1 cellular context compared by ENCODE assay signal in the genomic region with DNA sequence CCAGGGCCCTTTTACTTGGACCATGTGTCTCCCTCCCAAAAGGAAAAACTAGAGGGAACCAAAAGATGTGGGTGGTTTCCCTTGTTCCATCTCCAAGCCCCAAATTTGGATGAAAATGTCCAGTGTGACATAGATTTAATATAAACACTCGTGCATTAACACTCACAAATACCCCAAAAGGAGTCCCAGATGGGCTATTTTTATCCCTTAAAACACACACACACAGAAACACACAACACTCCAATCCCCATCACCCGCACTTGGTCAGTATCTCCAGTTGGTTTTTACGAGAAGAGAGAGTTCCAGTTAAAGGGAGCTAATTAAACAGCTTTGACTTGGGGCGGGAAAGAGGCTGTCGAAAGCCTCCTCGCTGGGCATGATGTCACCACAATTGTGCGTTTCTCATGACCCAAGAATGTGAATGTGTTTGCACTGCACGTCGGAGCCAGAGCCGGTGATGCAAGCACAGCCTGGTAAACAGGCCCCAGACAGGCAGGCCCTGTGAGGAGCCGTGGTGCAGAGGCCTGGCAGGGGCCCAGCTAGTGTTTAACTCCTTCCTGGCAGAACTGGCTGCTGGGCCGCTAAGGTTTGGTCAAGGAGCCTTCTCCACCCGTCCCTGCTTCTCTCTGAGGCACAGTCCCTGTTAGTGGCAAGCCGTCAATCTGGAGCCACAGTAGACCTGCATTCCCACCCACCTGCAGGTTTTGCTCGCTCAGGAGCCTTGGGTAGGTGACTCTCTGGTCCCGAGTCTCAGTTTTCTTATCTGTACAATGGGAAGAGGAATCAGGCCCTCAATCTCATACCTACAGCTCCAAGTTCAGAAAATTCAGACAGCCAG.
TF ChIP-seq lines count a peak whose summit lies in the region.

No MANE protein-coding gene starts in this region.

TF ChIP-seq in HEK293, 187 proteins besides CTCF, POLR2A, EP300 and RAD21 (continued from another document and continues in another):
- TF ChIP-seq ZBTB11 (tag by site-specific recombination; conservative IDR thresholded peaks at IDR 0.05; ENCODE audit: low read depth) = no peak
- TF ChIP-seq, protein P1, sequence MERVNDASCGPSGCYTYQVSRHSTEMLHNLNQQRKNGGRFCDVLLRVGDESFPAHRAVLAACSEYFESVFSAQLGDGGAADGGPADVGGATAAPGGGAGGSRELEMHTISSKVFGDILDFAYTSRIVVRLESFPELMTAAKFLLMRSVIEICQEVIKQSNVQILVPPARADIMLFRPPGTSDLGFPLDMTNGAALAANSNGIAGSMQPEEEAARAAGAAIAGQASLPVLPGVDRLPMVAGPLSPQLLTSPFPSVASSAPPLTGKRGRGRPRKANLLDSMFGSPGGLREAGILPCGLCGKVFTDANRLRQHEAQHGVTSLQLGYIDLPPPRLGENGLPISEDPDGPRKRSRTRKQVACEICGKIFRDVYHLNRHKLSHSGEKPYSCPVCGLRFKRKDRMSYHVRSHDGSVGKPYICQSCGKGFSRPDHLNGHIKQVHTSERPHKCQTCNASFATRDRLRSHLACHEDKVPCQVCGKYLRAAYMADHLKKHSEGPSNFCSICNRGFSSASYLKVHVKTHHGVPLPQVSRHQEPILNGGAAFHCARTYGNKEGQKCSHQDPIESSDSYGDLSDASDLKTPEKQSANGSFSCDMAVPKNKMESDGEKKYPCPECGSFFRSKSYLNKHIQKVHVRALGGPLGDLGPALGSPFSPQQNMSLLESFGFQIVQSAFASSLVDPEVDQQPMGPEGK (tag by site-specific recombination; IDR thresholded peaks at IDR 0.05) = peak; percentile 90
- peak; percentile 93 for TF ChIP-seq ZBTB6 (tag by site-specific recombination; IDR thresholded peaks at IDR 0.05)
- no peak for TF ChIP-seq ZNF211 (tag by site-specific recombination; IDR thresholded peaks at IDR 0.05; ENCODE audit: low read depth)
- TF ChIP-seq PRDM10 (tag by site-specific recombination; IDR thresholded peaks at IDR 0.05) = peak; percentile 99
- TF ChIP-seq ZFHX2 (tag by site-specific recombination; conservative IDR thresholded peaks at IDR 0.05) = no peak
- peak; percentile 22; the same call in 1 of the 2 replicates for TF ChIP-seq ZNF449 (tag by site-specific recombination; IDR thresholded peaks at IDR 0.05)
- TF ChIP-seq YY2 (tag by site-specific recombination; IDR thresholded peaks at IDR 0.05) = no peak
- peak; percentile 99 for TF ChIP-seq PRDM4 (tag by site-specific recombination; IDR thresholded peaks at IDR 0.05)
- no peak for TF ChIP-seq ZNF175 (tag by site-specific recombination; IDR thresholded peaks at IDR 0.05)
- TF ChIP-seq, protein P2, sequence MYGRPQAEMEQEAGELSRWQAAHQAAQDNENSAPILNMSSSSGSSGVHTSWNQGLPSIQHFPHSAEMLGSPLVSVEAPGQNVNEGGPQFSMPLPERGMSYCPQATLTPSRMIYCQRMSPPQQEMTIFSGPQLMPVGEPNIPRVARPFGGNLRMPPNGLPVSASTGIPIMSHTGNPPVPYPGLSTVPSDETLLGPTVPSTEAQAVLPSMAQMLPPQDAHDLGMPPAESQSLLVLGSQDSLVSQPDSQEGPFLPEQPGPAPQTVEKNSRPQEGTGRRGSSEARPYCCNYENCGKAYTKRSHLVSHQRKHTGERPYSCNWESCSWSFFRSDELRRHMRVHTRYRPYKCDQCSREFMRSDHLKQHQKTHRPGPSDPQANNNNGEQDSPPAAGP (tag by site-specific recombination; IDR thresholded peaks at IDR 0.05) = peak; percentile 95
- TF ChIP-seq, protein P3, sequence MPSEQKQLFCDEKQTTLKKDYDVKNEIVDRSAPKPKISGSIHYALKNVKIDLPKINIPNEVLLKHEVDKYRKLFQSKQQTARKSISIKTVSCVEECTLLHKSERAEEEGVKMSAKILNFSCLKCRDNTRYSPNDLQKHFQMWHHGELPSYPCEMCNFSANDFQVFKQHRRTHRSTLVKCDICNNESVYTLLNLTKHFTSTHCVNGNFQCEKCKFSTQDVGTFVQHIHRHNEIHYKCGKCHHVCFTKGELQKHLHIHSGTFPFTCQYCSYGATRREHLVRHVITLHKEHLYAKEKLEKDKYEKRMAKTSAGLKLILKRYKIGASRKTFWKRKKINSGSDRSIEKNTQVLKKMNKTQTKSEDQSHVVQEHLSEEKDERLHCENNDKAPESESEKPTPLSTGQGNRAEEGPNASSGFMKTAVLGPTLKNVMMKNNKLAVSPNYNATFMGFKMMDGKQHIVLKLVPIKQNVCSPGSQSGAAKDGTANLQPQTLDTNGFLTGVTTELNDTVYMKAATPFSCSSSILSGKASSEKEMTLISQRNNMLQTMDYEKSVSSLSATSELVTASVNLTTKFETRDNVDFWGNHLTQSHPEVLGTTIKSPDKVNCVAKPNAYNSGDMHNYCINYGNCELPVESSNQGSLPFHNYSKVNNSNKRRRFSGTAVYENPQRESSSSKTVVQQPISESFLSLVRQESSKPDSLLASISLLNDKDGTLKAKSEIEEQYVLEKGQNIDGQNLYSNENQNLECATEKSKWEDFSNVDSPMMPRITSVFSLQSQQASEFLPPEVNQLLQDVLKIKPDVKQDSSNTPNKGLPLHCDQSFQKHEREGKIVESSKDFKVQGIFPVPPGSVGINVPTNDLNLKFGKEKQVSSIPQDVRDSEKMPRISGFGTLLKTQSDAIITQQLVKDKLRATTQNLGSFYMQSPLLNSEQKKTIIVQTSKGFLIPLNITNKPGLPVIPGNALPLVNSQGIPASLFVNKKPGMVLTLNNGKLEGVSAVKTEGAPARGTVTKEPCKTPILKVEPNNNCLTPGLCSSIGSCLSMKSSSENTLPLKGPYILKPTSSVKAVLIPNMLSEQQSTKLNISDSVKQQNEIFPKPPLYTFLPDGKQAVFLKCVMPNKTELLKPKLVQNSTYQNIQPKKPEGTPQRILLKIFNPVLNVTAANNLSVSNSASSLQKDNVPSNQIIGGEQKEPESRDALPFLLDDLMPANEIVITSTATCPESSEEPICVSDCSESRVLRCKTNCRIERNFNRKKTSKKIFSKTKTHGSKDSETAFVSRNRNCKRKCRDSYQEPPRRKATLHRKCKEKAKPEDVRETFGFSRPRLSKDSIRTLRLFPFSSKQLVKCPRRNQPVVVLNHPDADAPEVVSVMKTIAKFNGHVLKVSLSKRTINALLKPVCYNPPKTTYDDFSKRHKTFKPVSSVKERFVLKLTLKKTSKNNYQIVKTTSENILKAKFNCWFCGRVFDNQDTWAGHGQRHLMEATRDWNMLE (tag by site-specific recombination; conservative IDR thresholded peaks at IDR 0.05; ENCODE audit: low read depth) = 0 out of 2 replicates have a peak, but pooled peaks have one; percentile 27
- peak; percentile 77; the same call in 1 of the 2 replicates for TF ChIP-seq ZNF391 (tag by site-specific recombination; IDR thresholded peaks at IDR 0.05; ENCODE audit: borderline replicate concordance, low read depth)
- 0 out of 2 replicates have a peak, but pooled peaks have one; percentile 43 for TF ChIP-seq ZNF792 (tag by site-specific recombination; IDR thresholded peaks at IDR 0.05)
- TF ChIP-seq ZNF121 (tag by site-specific recombination; IDR thresholded peaks at IDR 0.05) = peak; percentile 51; the same call in 1 of the 2 replicates
- TF ChIP-seq KLF7 (tag by site-specific recombination; IDR thresholded peaks at IDR 0.05; ENCODE audit: borderline replicate concordance) = no peak
- TF ChIP-seq KLF1 (tag by site-specific recombination; IDR thresholded peaks at IDR 0.05) = no peak; the same call in 1 of the 2 replicates
- no peak for TF ChIP-seq ZNF202 (tag by site-specific recombination; IDR thresholded peaks at IDR 0.05; ENCODE audit: borderline replicate concordance)
- peak; percentile 94 for TF ChIP-seq ZBTB17 (tag by site-specific recombination; IDR thresholded peaks at IDR 0.05)
- peak; percentile 85 for TF ChIP-seq ZXDB (tag by site-specific recombination; IDR thresholded peaks at IDR 0.05)
- no peak for TF ChIP-seq PBX3 (CRISPR knock-in tag; IDR thresholded peaks at IDR 0.05)
- TF ChIP-seq ZNF350 (tag by site-specific recombination; IDR thresholded peaks at IDR 0.05) = no peak
- TF ChIP-seq ZNF266 (tag by site-specific recombination; IDR thresholded peaks at IDR 0.05; ENCODE audit: low read depth) = no peak
- TF ChIP-seq ZNF654 (tag by site-specific recombination; IDR thresholded peaks at IDR 0.05; ENCODE audit: low read depth) = peak; percentile 13; the same call in 1 of the 2 replicates
- no peak for TF ChIP-seq ZNF221 (tag by site-specific recombination; IDR thresholded peaks at IDR 0.05; ENCODE audit: borderline replicate concordance)
